Comparison of ENCODE assay signal across 16 cellular contexts in genomic region chr3:64358176-64358575, GRCh38.
DNase-seq lines count a peak whose midpoint lies in the region; ATAC-seq and TF ChIP-seq lines count a peak whose summit lies in the region.
"Had no signal": no experiment of that assay in that cellular context is flagged by ENCODE, and none has a peak within 500 bp of the region (broad histone marks: within the 10 kb centered on the region; RNA-seq: fewer than 3 reads in every experiment).

No MANE protein-coding gene starts in this region.

- peaks cover 74% of the 10 kb centered on the region for H3K4me1 ChIP-seq in MM.1S (ENCODE audit: low read length)

- H3K36me3 Mint-ChIP-seq in endothelial cell (ENCODE audit: low read depth, unreplicated experiment): no peaks in the 10 kb centered on the region
- H3K36me3 Mint-ChIP-seq in nephron progenitor cell (ENCODE audit: low read depth): no peaks in the 10 kb centered on the region
- H3K36me3 Mint-ChIP-seq: CD8-positive, alpha-beta T cell; IgD-negative memory B cell had no signal

- H3K27me3 Mint-ChIP-seq in endothelial cell (ENCODE audit: unreplicated experiment) (no peaks in the 10 kb centered on the region), nephron progenitor cell (ENCODE audit: low read depth, poor library complexity) (peaks cover 6% of the 10 kb centered on the region)
- H3K27me3 Mint-ChIP-seq: B cell had no signal

- no peaks in the 10 kb centered on the region for H3K27me3 ChIP-seq in MM.1S (replicated peaks; ENCODE audit: insufficient read depth, low read length)
- H3K27me3 ChIP-seq in WERI-Rb-1 (ENCODE audit: insufficient read depth, low read depth, severe bottlenecking): no peaks in the 10 kb centered on the region
- H3K27me3 ChIP-seq: BLaER1 treated with 17β-estradiol and CSF1 and Interleukin-3, amounts not matched to agents 10 nM and 100 nM had no signal

- H2AFZ ChIP-seq in MM.1S (ENCODE audit: low read length): no peak overlapping the region

- H3K9me2 ChIP-seq in MM.1S (replicated peaks; ENCODE audit: insufficient read depth, low read length): no peaks in the 10 kb centered on the region

- H3K27ac ChIP-seq in MM.1S (ENCODE audit: low read length): peak overlapping the region; percentile 82; the same call in 1 of the 2 replicates
- peak overlapping the region; percentile 92; the same call in 1 of the 2 replicates for H3K27ac ChIP-seq in WERI-Rb-1
- H3K27ac ChIP-seq: BLaER1 treated with 17β-estradiol and CSF1 and Interleukin-3, amounts not matched to agents 10 nM and 100 nM; HL-60 had no signal

- H3K79me2 ChIP-seq in MM.1S (ENCODE audit: low read length): no peaks in the 10 kb centered on the region

- DNase-seq in MM.1S (no peak), WERI-Rb-1 (no peak), endothelial cell (ENCODE audit: low spot score) (no peak), nephron progenitor cell (no peak), HUDEP-2 (lab: John Stamatoyannopoulos, UW; ENCODE audit: unreplicated experiment in 76 of 76) (no peak), NCI-H2081 treated with DMSO at 0.1 percent for 48 hours (lab: John Stamatoyannopoulos, UW) (no peak)
- DNase-seq: Calu3; CD8-positive, alpha-beta T cell; DMS79 treated with DMSO at 0.1 percent for 48 hours; GF-D8; H9 had no signal

- H3K4me2 ChIP-seq in MM.1S (ENCODE audit: low read depth, low read length): peak overlapping the region; percentile 52; the same call in 1 of the 2 replicates
- H3K4me2 ChIP-seq: BLaER1 treated with 17β-estradiol and CSF1 and Interleukin-3, amounts not matched to agents 10 nM and 100 nM had no signal

- H4K20me1 ChIP-seq in MM.1S (ENCODE audit: insufficient read depth, low read length): no peaks in the 10 kb centered on the region
- H4K20me1 ChIP-seq: BLaER1 treated with 17β-estradiol and CSF1 and Interleukin-3, amounts not matched to agents 10 nM and 100 nM had no signal

- no peaks in the 10 kb centered on the region for H3K9me3 ChIP-seq in MM.1S (replicated peaks; ENCODE audit: insufficient read depth, low read length)
- H3K9me3 ChIP-seq in WERI-Rb-1 (ENCODE audit: severe bottlenecking): no peaks in the 10 kb centered on the region
- H3K9me3 ChIP-seq: BLaER1 treated with 17β-estradiol and CSF1 and Interleukin-3, amounts not matched to agents 10 nM and 100 nM had no signal

- no peak for ATAC-seq in HG02981 (IDR thresholded peaks at IDR 0.05; ENCODE audit: unreplicated experiment)
- ATAC-seq: CD8-positive, alpha-beta T cell had no signal

- TF ChIP-seq CTCF in MM.1S (IDR thresholded peaks at IDR 0.05; ENCODE audit: low read length) (no peak), WERI-Rb-1 (IDR thresholded peaks at IDR 0.05; ENCODE audit: low read depth, low read length) (no peak), endothelial cell (IDR thresholded peaks at IDR 0.05; ENCODE audit: unreplicated experiment) (no peak), nephron progenitor cell (IDR thresholded peaks at IDR 0.05) (no peak)

- H3K4me3 Mint-ChIP-seq in endothelial cell (ENCODE audit: unreplicated experiment) (peak overlapping the region; percentile 38), nephron progenitor cell (no peak overlapping the region)
- H3K4me3 Mint-ChIP-seq: B cell; CD8-positive, alpha-beta T cell; H9; IgD-negative memory B cell had no signal

- H3K9me3 Mint-ChIP-seq in endothelial cell (ENCODE audit: unreplicated experiment) (no peaks in the 10 kb centered on the region), nephron progenitor cell (no peaks in the 10 kb centered on the region)
- H3K9me3 Mint-ChIP-seq: CD8-positive, alpha-beta T cell; H9; IgD-negative memory B cell had no signal

- H3K27ac Mint-ChIP-seq in endothelial cell (ENCODE audit: unreplicated experiment) (peak overlapping the region; percentile 55), nephron progenitor cell (peak overlapping the region; percentile 15)
- H3K27ac Mint-ChIP-seq: B cell; CD8-positive, alpha-beta T cell; H9; IgD-negative memory B cell had no signal

- H3K4me1 Mint-ChIP-seq in endothelial cell (ENCODE audit: unreplicated experiment): peaks cover 79% of the 10 kb centered on the region
- peaks cover 58% of the 10 kb centered on the region for H3K4me1 Mint-ChIP-seq in nephron progenitor cell

- no peak overlapping the region for H3K4me3 ChIP-seq in MM.1S (ENCODE audit: low read length)
- H3K4me3 ChIP-seq in WERI-Rb-1 (ENCODE audit: low read depth, low read length): no peak overlapping the region
- H3K4me3 ChIP-seq: BLaER1 treated with 17β-estradiol and CSF1 and Interleukin-3, amounts not matched to agents 10 nM and 100 nM had no signal

- H3K36me3 ChIP-seq in MM.1S (replicated peaks; ENCODE audit: insufficient read depth, low read length) (no peaks in the 10 kb centered on the region), WERI-Rb-1 (no peaks in the 10 kb centered on the region)
- H3K36me3 ChIP-seq: BLaER1 treated with 17β-estradiol and CSF1 and Interleukin-3, amounts not matched to agents 10 nM and 100 nM had no signal

- peaks cover 43% of the 10 kb centered on the region for H3F3A ChIP-seq in MM.1S (ENCODE audit: insufficient read depth, low read length)

- no peak overlapping the region for H3K9ac ChIP-seq in MM.1S (ENCODE audit: low read length)
- H3K9ac ChIP-seq: BLaER1 treated with 17β-estradiol and CSF1 and Interleukin-3, amounts not matched to agents 10 nM and 100 nM had no signal
